Comparison of ENCODE assay signal across 8 cellular contexts in genomic region chr16:642189-643049, GRCh38. TPM values are rescaled to one million over a fixed set of nuclear protein-coding genes. Genes with fewer than 3 reads are reported as not detected.
DNase-seq lines count a peak whose midpoint lies in the region; ATAC-seq and TF ChIP-seq lines count a peak whose summit lies in the region.

No MANE protein-coding gene starts in this region.

- TF ChIP-seq CTCF in DOHH2 (IDR thresholded peaks at IDR 0.05; ENCODE audit: low read depth, low read length, poor library complexity, severe bottlenecking): no peak
- TF ChIP-seq CTCF in KMS-11 (conservative IDR thresholded peaks at IDR 0.05; ENCODE audit: low read depth, low read length): no peak
- TF ChIP-seq CTCF in foreskin fibroblast (IDR thresholded peaks at IDR 0.05; ENCODE audit: low read depth, low read length): no peak
- TF ChIP-seq CTCF in omental fat pad (IDR thresholded peaks at IDR 0.05): no peak

- peak; percentile 62 for DNase-seq in activated CD8-positive, alpha-beta memory T cell treated with anti-CD3 and anti-CD28 coated beads, Interleukin-2, amount 10 ng/mL, durations not matched to agents 7 days and 5 days
- DNase-seq in foreskin fibroblast (peak in 1 of 2 donors; percentile 68), omental fat pad (ENCODE audit: low spot score) (no peak), COLO829 (ENCODE audit: low spot score) (no peak), mesenteric fat pad (ENCODE audit: low spot score) (no peak)

- H3K4me3 ChIP-seq in DOHH2 (ENCODE audit: low read length) (peak overlapping the region; percentile 92), KMS-11 (IDR thresholded peaks at IDR 0.05; ENCODE audit: insufficient read depth, low read depth, low read length) (peak overlapping the region; percentile 39), foreskin fibroblast (ENCODE audit: low read depth in 1 of 2, low read length in 2 of 2) (peak overlapping the region; percentile 73 to 74)

- H4K20me1 ChIP-seq in DOHH2 (ENCODE audit: control insufficient read depth, insufficient read depth, low read depth, low read length): no peaks in the 10 kb centered on the region
- no peaks in the 10 kb centered on the region for H4K20me1 ChIP-seq in KMS-11 (ENCODE audit: insufficient read depth)

- H3K4me3 Mint-ChIP-seq in activated CD8-positive, alpha-beta memory T cell treated with anti-CD3 and anti-CD28 coated beads, Interleukin-2, amount 10 ng/mL, durations not matched to agents 7 days and 5 days: peak overlapping the region; percentile 69

- ATAC-seq in GM21390 (IDR thresholded peaks at IDR 0.05; ENCODE audit: unreplicated experiment): peak; percentile 38
- ATAC-seq in activated CD8-positive, alpha-beta memory T cell treated with anti-CD3 and anti-CD28 coated beads, Interleukin-2, amount 10 ng/mL, durations not matched to agents 7 days and 5 days: peak; percentile 51
- peak; percentile 48 for ATAC-seq in omental fat pad (ENCODE audit: low FRiP score)

- H3K36me3 Mint-ChIP-seq in activated CD8-positive, alpha-beta memory T cell treated with anti-CD3 and anti-CD28 coated beads, Interleukin-2, amount 10 ng/mL, durations not matched to agents 7 days and 5 days: no peaks in the 10 kb centered on the region

- no peaks in the 10 kb centered on the region for H3K27me3 ChIP-seq in DOHH2 (ENCODE audit: control insufficient read depth, low read length)
- no peaks in the 10 kb centered on the region for H3K27me3 ChIP-seq in KMS-11 (ENCODE audit: insufficient read depth, low read depth)

- H3K9me2 ChIP-seq in DOHH2 (replicated peaks; ENCODE audit: control insufficient read depth, low read length): no peaks in the 10 kb centered on the region

- H2AFZ ChIP-seq in KMS-11 (ENCODE audit: low read depth): peak overlapping the region; percentile 85

- peaks cover 24% of the 10 kb centered on the region for H3K36me3 ChIP-seq in DOHH2 (ENCODE audit: control insufficient read depth, low read length)
- no peaks in the 10 kb centered on the region for H3K36me3 ChIP-seq in KMS-11 (ENCODE audit: insufficient read depth)

- peaks cover 14% of the 10 kb centered on the region for H3K4me1 Mint-ChIP-seq in activated CD8-positive, alpha-beta memory T cell treated with anti-CD3 and anti-CD28 coated beads, Interleukin-2, amount 10 ng/mL, durations not matched to agents 7 days and 5 days

- H3K79me2 ChIP-seq in DOHH2 (ENCODE audit: control insufficient read depth, low read length) (peaks cover 68% of the 10 kb centered on the region), KMS-11 (ENCODE audit: insufficient read depth, low read depth) (peaks cover 19% of the 10 kb centered on the region)

- peaks cover 53% of the 10 kb centered on the region for H3K4me1 ChIP-seq in DOHH2 (ENCODE audit: control insufficient read depth, low read length)
- peaks cover 16% of the 10 kb centered on the region for H3K4me1 ChIP-seq in KMS-11 (ENCODE audit: low read depth, poor library complexity, severe bottlenecking)

- no peaks in the 10 kb centered on the region for H3K9me3 Mint-ChIP-seq in activated CD8-positive, alpha-beta memory T cell treated with anti-CD3 and anti-CD28 coated beads, Interleukin-2, amount 10 ng/mL, durations not matched to agents 7 days and 5 days (ENCODE audit: low read depth)

- no peaks in the 10 kb centered on the region for H3K9me3 ChIP-seq in DOHH2 (ENCODE audit: control insufficient read depth, insufficient read depth, low read length)

- H3K27ac ChIP-seq in DOHH2 (ENCODE audit: low read depth, low read length): peak overlapping the region; percentile 52
- peak overlapping the region; percentile 77 for H3K27ac ChIP-seq in KMS-11

- H3F3A ChIP-seq in DOHH2 (ENCODE audit: control insufficient read depth, insufficient read depth): peaks cover 15% of the 10 kb centered on the region

- peak overlapping the region; percentile 92 for H3K4me2 ChIP-seq in DOHH2 (ENCODE audit: low read length)
- peak overlapping the region; percentile 96 for H3K4me2 ChIP-seq in KMS-11

- no peaks in the 10 kb centered on the region for H3K27me3 Mint-ChIP-seq in activated CD8-positive, alpha-beta memory T cell treated with anti-CD3 and anti-CD28 coated beads, Interleukin-2, amount 10 ng/mL, durations not matched to agents 7 days and 5 days

- peak overlapping the region; percentile 85 for H3K9ac ChIP-seq in KMS-11

- CTCF ChIA-PET in activated CD8-positive, alpha-beta memory T cell treated with anti-CD3 and anti-CD28 coated beads, Interleukin-2, amount 10 ng/mL, durations not matched to agents 7 days and 5 days (lab: Charles Lee): interaction anchor here (0.7 to 1.9 kb wide), 4 partner anchors 22 to 63 kb away, joined by 3 to 6 read pairs (median 3); partner anchors contain the start of gene RHOT2

- H3K27ac Mint-ChIP-seq in activated CD8-positive, alpha-beta memory T cell treated with anti-CD3 and anti-CD28 coated beads, Interleukin-2, amount 10 ng/mL, durations not matched to agents 7 days and 5 days: peak overlapping the region; percentile 44

RNA-seq across cellular contexts. Expression of gene MCRIP2, which starts 0.8 kb away (rescaled TPM):
- total RNA-seq in activated CD8-positive, alpha-beta memory T cell treated with anti-CD3 and anti-CD28 coated beads, Interleukin-2, amount 10 ng/mL, durations not matched to agents 7 days and 5 days: 10 to 100 TPM; 42.5 to 47.3 TPM
- total RNA-seq in omental fat pad: 10 to 100 TPM; 33.3 to 54.7 (median 41.3) TPM
- total RNA-seq in mesenteric fat pad: 34.7 TPM

RNA-seq across cellular contexts. Expression of gene METTL26, which starts 6.3 kb away (rescaled TPM):
- 10 to 100 TPM; 86.7 to 92.6 TPM for total RNA-seq in activated CD8-positive, alpha-beta memory T cell treated with anti-CD3 and anti-CD28 coated beads, Interleukin-2, amount 10 ng/mL, durations not matched to agents 7 days and 5 days
- total RNA-seq in omental fat pad (100 to 1,000 TPM in 3 of 4 donors, 10 to 100 TPM in 1; 75.7 to 155 (median 111) TPM), mesenteric fat pad (62.2 TPM)

RNA-seq across cellular contexts. Expression of gene WDR90, which starts 6.7 kb away (rescaled TPM):
- total RNA-seq in activated CD8-positive, alpha-beta memory T cell treated with anti-CD3 and anti-CD28 coated beads, Interleukin-2, amount 10 ng/mL, durations not matched to agents 7 days and 5 days: 100 to 1,000 TPM in 1 of 2 experiments, 10 to 100 TPM in 1; 74.7 to 108 TPM
- total RNA-seq in omental fat pad: 10 to 100 TPM in 3 of 4 donors, 1 to 10 TPM in 1; 7.0 to 25.1 (median 21.2) TPM
- total RNA-seq in mesenteric fat pad: 21.1 TPM

RNA-seq across cellular contexts. Expression of gene WFIKKN1, which starts 11.6 kb away (rescaled TPM):
- under 1 TPM; 0.12 to 0.23 TPM for total RNA-seq in activated CD8-positive, alpha-beta memory T cell treated with anti-CD3 and anti-CD28 coated beads, Interleukin-2, amount 10 ng/mL, durations not matched to agents 7 days and 5 days
- total RNA-seq in omental fat pad (under 1 TPM in 3 of 4 donors, not detected in 1; 0.19 to 0.63 (median 0.25) TPM), mesenteric fat pad (0.55 TPM)

RNA-seq across cellular contexts. Expression of gene RHOT2, which starts 25.5 kb away (rescaled TPM):
- total RNA-seq in activated CD8-positive, alpha-beta memory T cell treated with anti-CD3 and anti-CD28 coated beads, Interleukin-2, amount 10 ng/mL, durations not matched to agents 7 days and 5 days: 100 to 1,000 TPM; 134 to 168 TPM
- total RNA-seq in omental fat pad: 10 to 100 TPM; 38.8 to 86.9 (median 61.5) TPM
- total RNA-seq in mesenteric fat pad: 73.9 TPM

Comparison
In these comparisons a context has a peak if more than half of its experiments do, and no peak if none do; other contexts are left out.
1. H3K4me3 ChIP-seq: peak in every context shown above with its lines; median percentile 92 in DOHH2; 74 in foreskin fibroblast; 39 in KMS-11.